Comparison of ENCODE assay signal across 27 cellular contexts in the genomic region with DNA sequence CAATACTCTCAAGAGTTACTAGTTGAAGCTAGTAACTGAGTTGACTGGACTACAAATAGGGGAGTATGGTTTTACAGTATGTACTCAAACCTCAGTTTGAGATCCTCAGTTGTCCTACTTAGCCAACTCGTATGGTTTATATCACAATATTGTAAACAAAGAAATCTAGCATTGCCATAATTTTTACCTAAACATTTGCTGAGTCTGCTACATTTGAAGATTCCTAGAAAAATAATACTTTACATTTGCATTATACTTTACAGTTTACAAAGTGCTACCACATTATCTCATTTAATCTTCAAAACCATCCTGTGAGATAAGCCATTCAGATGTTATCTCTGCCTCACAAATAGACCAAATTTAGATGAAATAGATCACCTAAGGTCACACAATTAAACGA. TPM values are rescaled to one million over a fixed set of nuclear protein-coding genes. Genes with fewer than 3 reads are reported as not detected.
A peak's percentile ranks its signal among the peaks of the same experiment; 100 is the strongest.
DNase-seq lines count a peak whose midpoint lies in the region; ATAC-seq, FAIRE-seq and TF ChIP-seq lines count a peak whose summit lies in the region.
"Had no signal": no experiment of that assay in that cellular context is flagged by ENCODE, and none has a peak within 500 bp of the region (broad histone marks: within the 10 kb centered on the region; RNA-seq: fewer than 3 reads in every experiment).

No MANE protein-coding gene starts in this region.

- intact Hi-C loops in A673 (cut with micrococcal nuclease; ENCODE audit: unreplicated experiment) (no loop called here), K562 (cut with micrococcal nuclease) (no loop called here)

- peaks cover 15% of the 10 kb centered on the region for H3K4me1 ChIP-seq in A673 (ENCODE audit: insufficient read depth, low read length, poor library complexity, severe bottlenecking)
- H3K4me1 ChIP-seq in KMS-11 (ENCODE audit: low read depth, poor library complexity, severe bottlenecking) = peaks cover 70% of the 10 kb centered on the region
- no peaks in the 10 kb centered on the region for H3K4me1 ChIP-seq in K562 (replicated peaks in 1 of 2; ENCODE audit: control insufficient read depth in 2 of 2, insufficient read depth in 2 of 2, low read length in 2 of 2)
- no peaks in the 10 kb centered on the region for H3K4me1 ChIP-seq in trophoblast cell (ENCODE audit: control insufficient read depth in 1 of 2, insufficient read depth in 2 of 2, low read length in 2 of 2)

- no peak overlapping the region for H2BK12ac ChIP-seq in trophoblast cell (ENCODE audit: low read length)

- H3K79me2 ChIP-seq in KMS-11 (ENCODE audit: insufficient read depth, low read depth) (peaks cover 87% of the 10 kb centered on the region), K562 (ENCODE audit: control insufficient read depth, insufficient read depth, low read length) (peaks cover 34% of the 10 kb centered on the region), trophoblast cell (ENCODE audit: control insufficient read depth, insufficient read depth, low read length, poor library complexity) (peaks cover 7% of the 10 kb centered on the region)

- H3K23ac ChIP-seq in trophoblast cell (ENCODE audit: low read length) = no peak overlapping the region

- no peak overlapping the region for H4K8ac ChIP-seq in trophoblast cell (ENCODE audit: low read depth, low read length)

- no peaks in the 10 kb centered on the region for H3K27me3 ChIP-seq in A673 (replicated peaks; ENCODE audit: insufficient read depth, low read depth, low read length, poor library complexity)
- no peaks in the 10 kb centered on the region for H3K27me3 ChIP-seq in KMS-11 (ENCODE audit: insufficient read depth, low read depth)
- H3K27me3 ChIP-seq in K562 (ENCODE audit: control insufficient read depth in 2 of 2, insufficient read depth in 2 of 2, low read length in 2 of 2) = no peaks in the 10 kb centered on the region
- H3K27me3 ChIP-seq in trophoblast cell (ENCODE audit: insufficient read depth, low read length) = no peaks in the 10 kb centered on the region
- H3K27me3 ChIP-seq: BLaER1 treated with 17β-estradiol and CSF1 and Interleukin-3, amounts not matched to agents 10 nM and 100 nM; SJCRH30 had no signal

- in situ Hi-C loops in K562 (cut with MboI) = no loop called here

- H3K14ac ChIP-seq in trophoblast cell (ENCODE audit: low read length) = no peak overlapping the region

- no peak for TF ChIP-seq RAD21 in K562 (CRISPR knock-in tag; conservative IDR thresholded peaks at IDR 0.05 in 1 of 2, IDR thresholded peaks at IDR 0.05 in 1 of 2)

- H3K36me3 ChIP-seq in A673 (ENCODE audit: insufficient read depth, low read length, poor library complexity, severe bottlenecking) (no peaks in the 10 kb centered on the region), KMS-11 (ENCODE audit: insufficient read depth) (no peaks in the 10 kb centered on the region), K562 (ENCODE audit: control insufficient read depth, insufficient read depth, low read length) (no peaks in the 10 kb centered on the region), trophoblast cell (ENCODE audit: control insufficient read depth in 1 of 2, insufficient read depth in 2 of 2, low read length in 2 of 2) (no peaks in the 10 kb centered on the region)

- no peak for TF ChIP-seq POLR2A in K562 (conservative IDR thresholded peaks at IDR 0.05)

- no peak overlapping the region for H4K12ac ChIP-seq in trophoblast cell (ENCODE audit: low read depth, low read length)

- H3K27ac ChIP-seq in A673 (ENCODE audit: low read depth, low read length, poor library complexity, severe bottlenecking) (no peak overlapping the region), KMS-11 (peak overlapping the region; percentile 88), K562 (ENCODE audit: extremely low read depth, low read depth, low read length) (no peak overlapping the region), trophoblast cell (ENCODE audit: low read depth, low read length) (no peak overlapping the region)
- H3K27ac ChIP-seq: BLaER1 treated with 17β-estradiol and CSF1 and Interleukin-3, amounts not matched to agents 10 nM and 100 nM had no signal

- H4K91ac ChIP-seq in trophoblast cell (ENCODE audit: low read depth, low read length) = no peak overlapping the region

- POLR2A ChIA-PET in A673 (lab: Charles Lee; ENCODE audit: low non-redundant PET) = no interaction called here
- POLR2A ChIA-PET in K562 (lab: Yijun Ruan, JAX) = interaction anchor here (0.8 to 1.1 kb wide), 3 partner anchors 11 to 18 kb away, joined by 3 to 4 read pairs (median 3); no protein-coding TSS in a partner anchor

- no peak for ATAC-seq in K562
- no peak for ATAC-seq in GM18502 (IDR thresholded peaks at IDR 0.05; ENCODE audit: poor library complexity, unreplicated experiment)
- ATAC-seq: PC-3, Right ventricle myocardium inferior, T-cell had no signal

- peak overlapping the region; percentile 13 for H3K4ac ChIP-seq in trophoblast cell (ENCODE audit: low read depth, low read length)

- TF ChIP-seq CTCF in A673 (conservative IDR thresholded peaks at IDR 0.05; ENCODE audit: low read depth, low read length) (no peak), KMS-11 (conservative IDR thresholded peaks at IDR 0.05; ENCODE audit: low read depth, low read length) (no peak), K562 (IDR thresholded peaks at IDR 0.05 in 2 of 3, conservative IDR thresholded peaks at IDR 0.05 in 1 of 3; ENCODE audit: insufficient read depth in 2 of 3, low read depth in 1 of 3, low read length in 3 of 3) (no peak)

- DNase-seq in A673 (ENCODE audit: low spot score) (no peak), K562 (ENCODE audit: extremely low read depth in 1 of 4, low spot score in 3 of 4) (no peak), trophoblast cell (no peak), NCI-H748 (lab: John Stamatoyannopoulos, UW; ENCODE audit: unreplicated experiment) (no peak), HuH-7.5 (ENCODE audit: low spot score) (no peak)
- DNase-seq: AML-193; CD4-positive, alpha-beta T cell; COR-L47; Karpas-422; MV-4-11; NCI-H1105; NCI-H1436 treated with DMSO at 0.1 percent for 48 hours; NCI-H187 treated with DMSO at 0.1 percent for 48 hours; NCI-H2107; NCI-H446; NCI-H524 treated with DMSO at 0.1 percent for 48 hours; NCI-H82; NK-92 treated with Interleukin-12 subunit alpha and Interleukin-12 subunit beta, amount 100 ng/mL, for 24 hours; PC-3; SJCRH30; T-cell had no signal

- no peaks in the 10 kb centered on the region for H3K9me1 ChIP-seq in K562 (ENCODE audit: control insufficient read depth, insufficient read depth, low read length)

- TSS peak; percentile 15 for BruUV-seq in A673 (replicated peaks; lab: Mats Ljungman, UMichigan)
- no TSS peak for BruUV-seq in K562 (replicated peaks; lab: Mats Ljungman, UMichigan)

- CTCF ChIA-PET in A673 (lab: Charles Lee) (no interaction called here), K562 (lab: Yijun Ruan, JAX; ENCODE audit: low intra/inter-chr PET ratio) (no interaction called here)

- H3K9me3 ChIP-seq in A673 (ENCODE audit: low read depth, low read length, poor library complexity, severe bottlenecking) (no peaks in the 10 kb centered on the region), K562 (replicated peaks; ENCODE audit: control insufficient read depth, insufficient read depth, low read depth, low read length) (no peaks in the 10 kb centered on the region), trophoblast cell (ENCODE audit: insufficient read depth, low read depth, low read length) (no peaks in the 10 kb centered on the region)
- H3K9me3 ChIP-seq: BLaER1 treated with 17β-estradiol and CSF1 and Interleukin-3, amounts not matched to agents 10 nM and 100 nM; SJCRH30 had no signal

- no peaks in the 10 kb centered on the region for H3K79me1 ChIP-seq in trophoblast cell (ENCODE audit: low read length)

- H3K4me3 ChIP-seq in A673 (ENCODE audit: low read depth, low read length, poor library complexity, severe bottlenecking) = no peak overlapping the region
- H3K4me3 ChIP-seq in KMS-11 (IDR thresholded peaks at IDR 0.05; ENCODE audit: insufficient read depth, low read depth, low read length) = no peak overlapping the region
- H3K4me3 ChIP-seq in K562 = no peak overlapping the region
- no peak overlapping the region for H3K4me3 ChIP-seq in trophoblast cell (ENCODE audit: low read depth, low read length)
- H3K4me3 ChIP-seq: BLaER1 treated with 17β-estradiol and CSF1 and Interleukin-3, amounts not matched to agents 10 nM and 100 nM; SJCRH30 had no signal

- no peak overlapping the region for H2AFZ ChIP-seq in KMS-11 (ENCODE audit: low read depth)
- no peak overlapping the region for H2AFZ ChIP-seq in K562 (ENCODE audit: low read depth, low read length)
- no peak overlapping the region for H2AFZ ChIP-seq in trophoblast cell (ENCODE audit: insufficient read depth, low read length, poor library complexity)

- FAIRE-seq in K562 (lab: Jason Lieb, UNC) = no peak
- FAIRE-seq: G401.6, H54 had no signal

- peak overlapping the region; percentile 58; the same call in 1 of the 2 replicates for H3K9ac ChIP-seq in KMS-11
- H3K9ac ChIP-seq in K562 (ENCODE audit: insufficient read depth in 1 of 2, low read depth in 2 of 2, low read length in 2 of 2) = no peak overlapping the region
- no peak overlapping the region for H3K9ac ChIP-seq in trophoblast cell (ENCODE audit: low read length)

- no peak overlapping the region for H2BK120ac ChIP-seq in trophoblast cell (ENCODE audit: insufficient read depth, low read length, poor library complexity)

- no peak overlapping the region for H3K18ac ChIP-seq in trophoblast cell (ENCODE audit: low read length)

- whole genome bisulfite sequencing in K562 (ENCODE audit: insufficient coverage, low coverage, missing lambda C conversion rate) = 49% methylated on average over 2 of the region's 2 CpGs
- WGBS in trophoblast cell (ENCODE audit: extremely low coverage, insufficient coverage, insufficient read length) = no CpG with 5 or more reads among the region's 2 CpGs

- H2AK5ac ChIP-seq in trophoblast cell (ENCODE audit: low read length) = no peak overlapping the region

- H2BK5ac ChIP-seq in trophoblast cell (ENCODE audit: low read depth, low read length, poor library complexity) = no peak overlapping the region

- no peaks in the 10 kb centered on the region for H4K20me1 ChIP-seq in KMS-11 (ENCODE audit: insufficient read depth)
- H4K20me1 ChIP-seq in K562 (replicated peaks; ENCODE audit: control insufficient read depth, insufficient read depth, low read length) = no peaks in the 10 kb centered on the region

- H3K4me2 ChIP-seq in KMS-11 (peak overlapping the region; percentile 88), K562 (ENCODE audit: insufficient read depth, low read length) (no peak overlapping the region), trophoblast cell (ENCODE audit: low read length) (no peak overlapping the region)

- TF ChIP-seq EP300 in K562 (IDR thresholded peaks at IDR 0.05; ENCODE audit: low read length) = no peak

RNA-seq across cellular contexts. Expression of gene CBX1, which starts 16.3 kb away (rescaled TPM):
- 121 and 139 TPM in 2 replicates for total RNA-seq in A673 (2021)
- total RNA-seq in K562 (2011; cell fraction: chromatin; rRNA removed; ENCODE audit: low replicate concordance) = 5.2 and 13.9 TPM in 2 replicates
- 3.7 and 5.7 TPM in 2 replicates for total RNA-seq in K562 (2011; cell fraction: nucleolus; rRNA removed)
- total RNA-seq in K562 (2011; cell fraction: nucleoplasm; rRNA removed) = 11.4 and 14.1 TPM in 2 replicates
- total RNA-seq in K562 (2014; rRNA removed) = 44.0 and 48.2 TPM in 2 replicates
- total RNA-seq in K562 (2014; rRNA removed; fragmentation: Illumina TruSeq; extraction: Trizol) = 64.4 and 75.3 TPM in 2 replicates
- 70.4 and 76.2 TPM in 2 replicates for total RNA-seq in K562 (2015; rRNA removed; fragmentation: Illumina TruSeq; extraction: Trizol)
- total RNA-seq in K562 (2021) = 44.6 and 52.7 TPM in 2 replicates
- polyA plus RNA-seq in K562 (2011; rRNA removed) = 31.9 and 45.0 TPM in 2 replicates
- 10.1 and 18.3 TPM in 2 replicates for polyA plus RNA-seq in K562 (2011; cell fraction: cytosol; rRNA removed)
- 7.4 and 12.0 TPM in 2 replicates for polyA plus RNA-seq in K562 (2011; cell fraction: nucleus; rRNA removed)
- polyA plus RNA-seq in K562 (2012) = 50.1 and 87.7 TPM in 2 replicates
- polyA plus RNA-seq in K562 (2014; fragmentation: Illumina TruSeq; extraction: Trizol) = 73.0 and 95.7 TPM in 2 replicates
- polyA plus RNA-seq in K562 (2014; fragmentation: Nextera tagmentation; extraction: Ambion mirVana) = 10 to 100 TPM; 10.6 to 13.5 TPM
- polyA plus RNA-seq in K562 (2014; rRNA removed) = 48.7 and 53.3 TPM in 2 replicates
- 27.9 and 31.5 TPM in 2 replicates for polyA minus RNA-seq in K562 (2011; rRNA and poly(A)+ RNA removed)
- polyA minus RNA-seq in K562 (2011; cell fraction: cytosol; rRNA and poly(A)+ RNA removed) = 15.0 and 16.3 TPM in 2 replicates
- polyA minus RNA-seq in K562 (2011; cell fraction: nucleus; rRNA and poly(A)+ RNA removed) = 2.3 and 7.2 TPM in 2 replicates
- 82.8 and 87.6 TPM in 2 replicates for polyA plus RNA-seq in trophoblast cell (2013)

RNA-seq across cellular contexts. Expression of gene SNX11, which starts 22.6 kb away (rescaled TPM):
- total RNA-seq in A673 (2021) (25.1 and 27.6 TPM in 2 replicates), K562 (2014; rRNA removed) (13.1 and 15.8 TPM in 2 replicates), K562 (2014; rRNA removed; fragmentation: Illumina TruSeq; extraction: Trizol) (16.6 and 16.8 TPM in 2 replicates), K562 (2015; rRNA removed; fragmentation: Illumina TruSeq; extraction: Trizol) (12.3 and 12.4 TPM in 2 replicates), K562 (2021) (18.0 and 18.4 TPM in 2 replicates)
- total RNA-seq in K562 (2011; cell fraction: chromatin; rRNA removed; ENCODE audit: low replicate concordance) = 48.4 and 61.2 TPM in 2 replicates
- total RNA-seq in K562 (2011; cell fraction: nucleolus; rRNA removed) = 27.6 and 39.2 TPM in 2 replicates
- total RNA-seq in K562 (2011; cell fraction: nucleoplasm; rRNA removed) = 37.8 and 55.3 TPM in 2 replicates
- polyA plus RNA-seq in K562 (2011; rRNA removed) (22.1 and 23.3 TPM in 2 replicates), K562 (2014; fragmentation: Illumina TruSeq; extraction: Trizol) (14.9 and 16.5 TPM in 2 replicates), K562 (2014; fragmentation: Nextera tagmentation; extraction: Ambion mirVana) (10 to 100 TPM; 20.8 to 24.0 TPM), K562 (2014; rRNA removed) (15.4 and 19.2 TPM in 2 replicates)
- polyA plus RNA-seq in K562 (2011; cell fraction: cytosol; rRNA removed) = 16.6 and 20.8 TPM in 2 replicates
- polyA plus RNA-seq in K562 (2011; cell fraction: nucleus; rRNA removed) = 24.5 and 25.0 TPM in 2 replicates
- polyA plus RNA-seq in K562 (2012) = 15.0 and 16.6 TPM in 2 replicates
- polyA minus RNA-seq in K562 (2011; rRNA and poly(A)+ RNA removed) = 16.3 and 19.5 TPM in 2 replicates
- polyA minus RNA-seq in K562 (2011; cell fraction: cytosol; rRNA and poly(A)+ RNA removed) = 8.2 and 9.5 TPM in 2 replicates
- 6.7 and 8.6 TPM in 2 replicates for polyA minus RNA-seq in K562 (2011; cell fraction: nucleus; rRNA and poly(A)+ RNA removed)
- polyA plus RNA-seq in trophoblast cell (2013) = 8.8 and 9.5 TPM in 2 replicates

RNA-seq across cellular contexts. Expression of gene NFE2L1, which starts 36.8 kb away (rescaled TPM):
- total RNA-seq in A673 (2021) (149 and 168 TPM in 2 replicates), K562 (2014; rRNA removed) (18.6 and 22.0 TPM in 2 replicates), K562 (2014; rRNA removed; fragmentation: Illumina TruSeq; extraction: Trizol) (38.7 and 57.0 TPM in 2 replicates), K562 (2015; rRNA removed; fragmentation: Illumina TruSeq; extraction: Trizol) (39.7 and 40.5 TPM in 2 replicates), K562 (2021) (61.4 and 67.7 TPM in 2 replicates)
- 97.0 and 141 TPM in 2 replicates for total RNA-seq in K562 (2011; cell fraction: chromatin; rRNA removed; ENCODE audit: low replicate concordance)
- total RNA-seq in K562 (2011; cell fraction: nucleolus; rRNA removed) = 104 and 118 TPM in 2 replicates
- 88.2 and 97.7 TPM in 2 replicates for total RNA-seq in K562 (2011; cell fraction: nucleoplasm; rRNA removed)
- polyA plus RNA-seq in K562 (2011; rRNA removed) (57.2 and 59.8 TPM in 2 replicates), K562 (2014; fragmentation: Illumina TruSeq; extraction: Trizol) (68.1 and 68.6 TPM in 2 replicates), K562 (2014; fragmentation: Nextera tagmentation; extraction: Ambion mirVana) (1 to 10 TPM; 2.0 to 2.8 TPM), K562 (2014; rRNA removed) (40.7 and 41.4 TPM in 2 replicates)
- 41.0 and 52.4 TPM in 2 replicates for polyA plus RNA-seq in K562 (2011; cell fraction: cytosol; rRNA removed)
- polyA plus RNA-seq in K562 (2011; cell fraction: nucleus; rRNA removed) = 34.1 and 41.0 TPM in 2 replicates
- 109 and 147 TPM in 2 replicates for polyA plus RNA-seq in K562 (2012)
- polyA minus RNA-seq in K562 (2011; rRNA and poly(A)+ RNA removed) = 79.5 and 101 TPM in 2 replicates
- 31.0 and 35.6 TPM in 2 replicates for polyA minus RNA-seq in K562 (2011; cell fraction: cytosol; rRNA and poly(A)+ RNA removed)
- 12.5 and 16.4 TPM in 2 replicates for polyA minus RNA-seq in K562 (2011; cell fraction: nucleus; rRNA and poly(A)+ RNA removed)
- 87.8 and 92.2 TPM in 2 replicates for polyA plus RNA-seq in trophoblast cell (2013)

RNA-seq across cellular contexts. Expression of gene COPZ2, which starts 47.3 kb away (rescaled TPM):
- total RNA-seq in A673 (2021) = 2.3 TPM in 1 of 2 replicates, not detected in the other
- 0.46 TPM in 1 of 2 replicates, not detected in the other for total RNA-seq in K562 (2011; cell fraction: chromatin; rRNA removed; ENCODE audit: low replicate concordance)
- 0.66 TPM in 1 of 2 replicates, not detected in the other for total RNA-seq in K562 (2011; cell fraction: nucleolus; rRNA removed)
- total RNA-seq in K562 (2011; cell fraction: nucleoplasm; rRNA removed) = 0.73 and 0.92 TPM in 2 replicates
- total RNA-seq in K562 (2014; rRNA removed) = not detected in 2 replicates
- not detected in 2 replicates for total RNA-seq in K562 (2014; rRNA removed; fragmentation: Illumina TruSeq; extraction: Trizol)
- not detected in 2 replicates for total RNA-seq in K562 (2015; rRNA removed; fragmentation: Illumina TruSeq; extraction: Trizol)
- total RNA-seq in K562 (2021) = 0.49 TPM in 1 of 2 replicates, not detected in the other
- polyA plus RNA-seq in K562 (2011; rRNA removed) = 0.14 and 0.22 TPM in 2 replicates
- polyA plus RNA-seq in K562 (2011; cell fraction: cytosol; rRNA removed) = 0.13 TPM in 1 of 2 replicates, not detected in the other
- polyA plus RNA-seq in K562 (2011; cell fraction: nucleus; rRNA removed) = 0.52 and 1.4 TPM in 2 replicates
- polyA plus RNA-seq in K562 (2012) = 0.78 TPM in 1 of 2 replicates, not detected in the other
- 0.21 TPM in 1 of 2 replicates, not detected in the other for polyA plus RNA-seq in K562 (2014; fragmentation: Illumina TruSeq; extraction: Trizol)
- polyA plus RNA-seq in K562 (2014; fragmentation: Nextera tagmentation; extraction: Ambion mirVana) = not detected
- polyA plus RNA-seq in K562 (2014; rRNA removed) = not detected in 2 replicates
- polyA minus RNA-seq in K562 (2011; rRNA and poly(A)+ RNA removed) = not detected in 2 replicates
- not detected in 2 replicates for polyA minus RNA-seq in K562 (2011; cell fraction: cytosol; rRNA and poly(A)+ RNA removed)
- not detected in 2 replicates for polyA minus RNA-seq in K562 (2011; cell fraction: nucleus; rRNA and poly(A)+ RNA removed)
- 1.8 and 2.3 TPM in 2 replicates for polyA plus RNA-seq in trophoblast cell (2013)
